In the genomic region with DNA sequence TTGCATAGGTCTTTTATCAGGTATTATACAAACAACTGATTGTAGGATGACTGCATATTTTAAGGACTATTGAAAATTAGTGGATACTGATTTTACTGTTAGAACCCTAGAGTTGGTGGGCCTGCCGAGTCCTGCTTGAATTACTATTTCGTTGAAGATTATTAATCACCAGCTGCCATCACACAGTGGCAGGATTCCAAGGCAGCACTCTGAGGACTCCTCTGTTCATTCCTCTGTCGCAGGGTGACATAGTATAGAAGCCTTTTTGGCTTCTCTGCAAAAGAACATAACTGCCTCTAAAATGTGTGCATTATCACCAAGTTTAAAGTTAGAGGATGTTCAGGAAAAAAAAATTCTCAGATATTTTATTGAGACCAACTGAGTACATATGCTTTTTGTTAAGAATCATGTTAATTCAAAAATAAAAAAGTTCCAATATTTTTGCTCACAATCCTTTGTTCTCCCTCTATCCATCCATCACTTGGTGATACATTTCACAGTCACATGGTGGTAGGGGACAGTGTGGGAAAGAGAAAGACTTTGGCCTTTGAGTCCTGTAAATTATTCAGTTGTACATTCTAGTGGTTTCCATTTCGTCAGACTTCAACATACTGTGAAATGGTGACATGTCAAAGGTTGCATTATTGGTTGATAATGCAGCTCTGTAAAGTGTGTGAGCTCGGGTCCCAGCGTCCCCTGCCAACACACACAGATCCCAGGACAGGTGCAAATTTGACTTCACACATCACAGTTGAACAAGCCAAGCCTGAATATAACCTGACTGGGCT, we compare ENCODE assay signal across 20 cellular contexts.
DNase-seq lines count a peak whose midpoint lies in the region; TF ChIP-seq lines count a peak whose summit lies in the region.
"Had no signal": no experiment of that assay in that cellular context is flagged by ENCODE, and none has a peak within 500 bp of the region (broad histone marks: within the 10 kb centered on the region; RNA-seq: fewer than 3 reads in every experiment).

No MANE protein-coding gene starts in this region.

- TF ChIP-seq EP300 in tibial nerve (IDR thresholded peaks at IDR 0.05): no peak

- H3K4me1 ChIP-seq in tibial nerve (no peaks in the 10 kb centered on the region), right atrium auricular region (no peaks in the 10 kb centered on the region)
- H3K4me1 ChIP-seq: parathyroid adenoma, tibial artery had no signal

- H3K9me3 ChIP-seq in tibial nerve (no peaks in the 10 kb centered on the region), right atrium auricular region (no peaks in the 10 kb centered on the region)
- H3K9me3 ChIP-seq: tibial artery had no signal

- TF ChIP-seq CTCF in tibial nerve (IDR thresholded peaks at IDR 0.05): no peak
- TF ChIP-seq CTCF in right atrium auricular region (IDR thresholded peaks at IDR 0.05): no peak

- H3K27ac ChIP-seq in angular gyrus (ENCODE audit: low read depth, low read length) (peak overlapping the region; percentile 20), tibial nerve (no peak overlapping the region), right atrium auricular region (no peak overlapping the region)
- H3K27ac ChIP-seq: brain microvascular endothelial cell, parathyroid adenoma, tibial artery had no signal

- H3K4me3 ChIP-seq in tibial nerve (no peak overlapping the region), right atrium auricular region (no peak overlapping the region)
- H3K4me3 ChIP-seq: tibial artery had no signal

- H3K36me3 ChIP-seq in tibial nerve: no peaks in the 10 kb centered on the region
- H3K36me3 ChIP-seq in right atrium auricular region: no peaks in the 10 kb centered on the region
- H3K36me3 ChIP-seq: brain microvascular endothelial cell, tibial artery had no signal

- H3K27me3 ChIP-seq in tibial nerve (no peaks in the 10 kb centered on the region), right atrium auricular region (no peaks in the 10 kb centered on the region)
- H3K27me3 ChIP-seq: brain microvascular endothelial cell, tibial artery had no signal

- no peak for TF ChIP-seq POLR2A in tibial nerve (IDR thresholded peaks at IDR 0.05)

- WGBS in tibial nerve, 2 donors: 41 to 46% methylated on average over 6 of the region's 6 CpGs

- DNase-seq in NCI-H1694 treated with DMSO at 0.1 percent for 48 hours (lab: John Stamatoyannopoulos, UW) (peak; percentile 81), inferior parietal cortex (ENCODE audit: extremely low spot score) (peak; percentile 40), superior temporal gyrus (ENCODE audit: extremely low spot score) (peak; percentile 71), tibial nerve (ENCODE audit: low spot score in 2 of 2) (no peak), GDM1 (lab: John Stamatoyannopoulos, UW) (no peak), right atrium auricular region (ENCODE audit: low spot score) (no peak)
- DNase-seq: activated CD4-positive, alpha-beta T cell treated with anti-CD3 and anti-CD28 coated beads for 48 hours; activated naive CD8-positive, alpha-beta T cell treated with anti-CD3 and anti-CD28 coated beads for 36 hours; brain microvascular endothelial cell; cortex of kidney; KG1; kidney; naive thymus-derived CD8-positive, alpha-beta T cell; NCI-H2029; stimulated activated CD4-positive, alpha-beta T cell treated with anti-CD3 and anti-CD28 coated beads, Interleukin-1b, Interleukin-23, amount 100 ng/mL, for 48 hours; stimulated activated naive B cell treated with anti-CD40 and anti-IgM and Interleukin-4, amounts not matched to agents 10 μg/mL and 1 μg/mL and 100 μg/mL, for 72 hours; T-cell; tibial artery had no signal

Comparison
In these comparisons a context has a peak if more than half of its experiments do, and no peak if none do; other contexts are left out.
1. DNase-seq: peak in NCI-H1694 treated with DMSO at 0.1 percent for 48 hours (single experiment), inferior parietal cortex (single experiment) and superior temporal gyrus (single experiment); none in tibial nerve (0 of 2), GDM1 (single experiment) and right atrium auricular region (single experiment).